Comparison of ENCODE assay signal across 20 cellular contexts in genomic region chr10:63718453-63718852, GRCh38.
DNase-seq lines count a peak whose midpoint lies in the region; ATAC-seq, FAIRE-seq and TF ChIP-seq lines count a peak whose summit lies in the region.
"Had no signal": no experiment of that assay in that cellular context is flagged by ENCODE, and none has a peak within 500 bp of the region (broad histone marks: within the 10 kb centered on the region; RNA-seq: fewer than 3 reads in every experiment).

No MANE protein-coding gene starts in this region.

- WGBS in H9 (ENCODE audit: extremely low coverage, insufficient read length, low lambda C conversion rate) = no CpG with 5 or more reads among the region's 8 CpGs
- WGBS in H1 (ENCODE audit: extremely low coverage in 1 of 2, insufficient coverage in 1 of 2, insufficient read length in 1 of 2, insufficient replicate concordance in 2 of 2, low coverage in 1 of 2, low lambda C conversion rate in 2 of 2, missing lambda C conversion rate in 1 of 2), 2 experiments = 91% methylated on average over 8 of the region's 8 CpGs; no CpG with 5 or more reads in 1 of the 2 experiments

- peaks cover 41 to 46% of the 10 kb centered on the region in 2 experiments for H3K4me1 Mint-ChIP-seq in H9
- H3K4me1 Mint-ChIP-seq in neural progenitor cell = peaks cover 37% of the 10 kb centered on the region

- H3K23ac ChIP-seq in H9 (ENCODE audit: insufficient read length, low read depth, low read length) = no peak overlapping the region
- no peak overlapping the region for H3K23ac ChIP-seq in H1 (ENCODE audit: insufficient read length)

- H2BK15ac ChIP-seq in H9 (ENCODE audit: low read depth, low read length) (no peak overlapping the region), H1 (ENCODE audit: low read length) (peak overlapping the region; percentile 14; the same call in 1 of the 2 replicates)

- no peak overlapping the region for H3T11ph ChIP-seq in H9 (ENCODE audit: low read length)

- H2AK5ac ChIP-seq in H9 (ENCODE audit: insufficient read length, low read length) (no peak overlapping the region), H1 (ENCODE audit: low read depth, low read length) (peak overlapping the region; percentile 69; the same call in 1 of the 2 replicates)

- TF ChIP-seq RAD21 in H1 (IDR thresholded peaks at IDR 0.05 in 1 of 2, conservative IDR thresholded peaks at IDR 0.05 in 1 of 2; ENCODE audit: low read depth in 2 of 2, low read length in 2 of 2) = no peak

- no peaks in the 10 kb centered on the region for H4K20me1 ChIP-seq in BLaER1 treated with 17β-estradiol and CSF1 and Interleukin-3, amounts not matched to agents 10 nM and 100 nM
- no peaks in the 10 kb centered on the region for H4K20me1 ChIP-seq in H9 (ENCODE audit: control insufficient read depth, insufficient read depth, insufficient read length)
- no peaks in the 10 kb centered on the region for H4K20me1 ChIP-seq in H1 (replicated peaks in 1 of 2; ENCODE audit: control insufficient read depth in 1 of 2, insufficient read depth in 2 of 2, low read length in 2 of 2)
- H4K20me1 ChIP-seq in neural progenitor cell (ENCODE audit: low read depth) = no peaks in the 10 kb centered on the region

- peaks cover 2% of the 10 kb centered on the region for H3K27me3 Mint-ChIP-seq in H9 (ENCODE audit: low read depth)
- peaks cover 11% of the 10 kb centered on the region for H3K27me3 Mint-ChIP-seq in neural progenitor cell (ENCODE audit: insufficient read depth, low read depth)

- H3K27me3 ChIP-seq in BLaER1 treated with 17β-estradiol and CSF1 and Interleukin-3, amounts not matched to agents 10 nM and 100 nM = no peaks in the 10 kb centered on the region
- H3K27me3 ChIP-seq in H9 (ENCODE audit: insufficient read depth, low read length) (no peaks in the 10 kb centered on the region), H1 (replicated peaks in 1 of 4; ENCODE audit: control insufficient read depth in 3 of 4, extremely low read depth in 1 of 4, insufficient read depth in 3 of 4, low read length in 3 of 4) (no peaks in the 10 kb centered on the region), neural progenitor cell (no peaks in the 10 kb centered on the region)
- H3K27me3 ChIP-seq: adrenal gland, colonic mucosa, sigmoid colon had no signal

- H3K9me3 Mint-ChIP-seq in H9 = no peaks in the 10 kb centered on the region
- no peaks in the 10 kb centered on the region for H3K9me3 Mint-ChIP-seq in neural progenitor cell
- H3K9me3 Mint-ChIP-seq: CD4-positive, CD25-positive, alpha-beta regulatory T cell; endodermal cell; naive thymus-derived CD8-positive, alpha-beta T cell had no signal

- H4K91ac ChIP-seq in H9 (ENCODE audit: insufficient read length, low read depth, low read length) = no peak overlapping the region
- peak overlapping the region; percentile 45 for H4K91ac ChIP-seq in H1 (replicated peaks; ENCODE audit: insufficient read length, low read length)

- H3K27ac Mint-ChIP-seq in H9 (peak overlapping the region in 1 of 3 experiments; percentile 49; a peak in 1 of 7 replicates), neural progenitor cell (peak overlapping the region; percentile 63)
- H3K27ac Mint-ChIP-seq: endodermal cell had no signal

- no peaks in the 10 kb centered on the region for H3K79me1 ChIP-seq in H9 (ENCODE audit: insufficient read depth, low read depth, low read length, poor library complexity, severe bottlenecking)
- H3K79me1 ChIP-seq in H1 (ENCODE audit: low read depth, low read length) = no peaks in the 10 kb centered on the region

- H2AFZ ChIP-seq in H9 (ENCODE audit: low read length) (no peak overlapping the region), H1 (ENCODE audit: low read length) (no peak overlapping the region), neural progenitor cell (replicated peaks) (no peak overlapping the region)

- no peaks in the 10 kb centered on the region for H3K23me2 ChIP-seq in H9 (ENCODE audit: insufficient read length, low read depth, low read length, poor library complexity, severe bottlenecking)
- no peaks in the 10 kb centered on the region for H3K23me2 ChIP-seq in H1 (ENCODE audit: low read depth, low read length)

- no peaks in the 10 kb centered on the region for H3K36me3 ChIP-seq in BLaER1 treated with 17β-estradiol and CSF1 and Interleukin-3, amounts not matched to agents 10 nM and 100 nM
- no peaks in the 10 kb centered on the region for H3K36me3 ChIP-seq in H1 (ENCODE audit: control insufficient read depth in 2 of 4, insufficient read depth in 4 of 4, low read length in 3 of 4)
- H3K36me3 ChIP-seq in neural progenitor cell = no peaks in the 10 kb centered on the region
- H3K36me3 ChIP-seq: adrenal gland, colonic mucosa, sigmoid colon had no signal

- no peak overlapping the region for H3K4ac ChIP-seq in H9 (ENCODE audit: low read depth, low read length)
- H3K4ac ChIP-seq in H1 (replicated peaks; ENCODE audit: insufficient read length, low read depth, low read length) = no peak overlapping the region

- DNase-seq in H9 = no peak
- DNase-seq in H1 (ENCODE audit: low read depth in 1 of 2, low spot score in 2 of 2) = no peak
- DNase-seq in neural progenitor cell (ENCODE audit: low spot score) = no peak
- DNase-seq in stimulated activated CD4-positive, alpha-beta T cell treated with anti-CD3 and anti-CD28 coated beads, Interleukin-15, amount 100 ng/mL, for 24 hours = no peak
- DNase-seq: activated T-cell treated with anti-CD3 and anti-CD28 coated beads, Interleukin-2, amount 50 U/mL, for 1 hour; adrenal gland; CD4-positive, CD25-positive, alpha-beta regulatory T cell; colonic mucosa; DMS153; endodermal cell; GDM1; naive thymus-derived CD8-positive, alpha-beta T cell; NCI-H1930; NCI-H524 treated with DMSO at 0.1 percent for 48 hours; posterior cingulate gyrus; sigmoid colon had no signal

- H3K4me3 ChIP-seq in BLaER1 treated with 17β-estradiol and CSF1 and Interleukin-3, amounts not matched to agents 10 nM and 100 nM = no peak overlapping the region
- H3K4me3 ChIP-seq in H1 (ENCODE audit: extremely low read depth in 1 of 4, insufficient read depth in 2 of 4, low read depth in 3 of 4, low read length in 4 of 4) (no peak overlapping the region), neural progenitor cell (no peak overlapping the region)
- H3K4me3 ChIP-seq: adrenal gland, colonic mucosa, sigmoid colon had no signal

- H3K9me3 ChIP-seq in BLaER1 treated with 17β-estradiol and CSF1 and Interleukin-3, amounts not matched to agents 10 nM and 100 nM (replicated peaks in 1 of 11) = no peaks in the 10 kb centered on the region
- H3K9me3 ChIP-seq in H9 (ENCODE audit: control insufficient read depth, low read depth, low read length) = no peaks in the 10 kb centered on the region
- H3K9me3 ChIP-seq in H1 (ENCODE audit: insufficient read depth in 2 of 2, low read depth in 1 of 2, low read length in 1 of 2) = no peaks in the 10 kb centered on the region
- H3K9me3 ChIP-seq in neural progenitor cell (ENCODE audit: low read depth) = no peaks in the 10 kb centered on the region
- H3K9me3 ChIP-seq: adrenal gland, colonic mucosa, sigmoid colon had no signal

- no peak overlapping the region; a peak in 1 of 22 replicates for H3K9ac ChIP-seq in BLaER1 treated with 17β-estradiol and CSF1 and Interleukin-3, amounts not matched to agents 10 nM and 100 nM
- no peak overlapping the region for H3K9ac ChIP-seq in H9 (ENCODE audit: extremely low read depth, insufficient read length, low read length)
- no peak overlapping the region for H3K9ac ChIP-seq in H1 (replicated peaks in 1 of 4; ENCODE audit: extremely low read depth in 1 of 4, low read depth in 3 of 4, low read length in 3 of 4)
- no peak overlapping the region for H3K9ac ChIP-seq in neural progenitor cell
- H3K9ac ChIP-seq: KMS-11 had no signal

- no peak overlapping the region for H3K56ac ChIP-seq in H9 (ENCODE audit: insufficient read length, low read depth, low read length)
- no peak overlapping the region for H3K56ac ChIP-seq in H1 (replicated peaks; ENCODE audit: insufficient read length, low read depth, low read length)

- H3K14ac ChIP-seq in H9 (ENCODE audit: insufficient read depth, low read length) = no peak overlapping the region
- H3K14ac ChIP-seq in H1 (ENCODE audit: insufficient read length) = no peak overlapping the region

- H3K18ac ChIP-seq in H9 (ENCODE audit: insufficient read length, low read depth, low read length) = no peak overlapping the region
- H3K18ac ChIP-seq in H1 (ENCODE audit: extremely low read depth, low read length) = no peak overlapping the region; the same call in 1 of the 2 replicates

- TF ChIP-seq EP300 in H1 (IDR thresholded peaks at IDR 0.05; ENCODE audit: borderline replicate concordance in 1 of 2, low read depth in 2 of 2, low read length in 2 of 2) = no peak

- no peak overlapping the region for H2BK120ac ChIP-seq in H9 (ENCODE audit: low read depth, low read length, poor library complexity, severe bottlenecking)
- H2BK120ac ChIP-seq in H1 (replicated peaks; ENCODE audit: low read depth, low read length) = no peak overlapping the region

- TF ChIP-seq POLR2A in H1 (IDR thresholded peaks at IDR 0.05; ENCODE audit: control extremely low read depth in 1 of 2, low read depth in 2 of 2, low read length in 2 of 2) = no peak

- POLR2A ChIA-PET in H1 (lab: Charles Lee; ENCODE audit: partially characterized antibody) = interaction anchor here (1.6 to 2.2 kb wide), 2 partner anchors 88 to 551 kb away, joined by 6 to 7 read pairs; no protein-coding TSS in a partner anchor

- H3K27ac ChIP-seq in BLaER1 treated with 17β-estradiol and CSF1 and Interleukin-3, amounts not matched to agents 10 nM and 100 nM = no peak overlapping the region
- no peak overlapping the region for H3K27ac ChIP-seq in H9 (ENCODE audit: insufficient read length, low read depth, low read length)
- H3K27ac ChIP-seq in H1 (ENCODE audit: low read depth, low read length) = no peak overlapping the region
- no peak overlapping the region for H3K27ac ChIP-seq in neural progenitor cell
- H3K27ac ChIP-seq: adrenal gland, colonic mucosa, KMS-11, sigmoid colon had no signal

- H3K4me3 Mint-ChIP-seq in H9 (no peak overlapping the region), neural progenitor cell (no peak overlapping the region)
- H3K4me3 Mint-ChIP-seq: CD4-positive, CD25-positive, alpha-beta regulatory T cell; endodermal cell; naive thymus-derived CD8-positive, alpha-beta T cell had no signal

- peaks cover 28 to 54% (median 39%) of the 10 kb centered on the region in 10 experiments for H3K4me1 ChIP-seq in BLaER1 treated with 17β-estradiol and CSF1 and Interleukin-3, amounts not matched to agents 10 nM and 100 nM
- H3K4me1 ChIP-seq in H9 (ENCODE audit: insufficient read depth, low read length) = peaks cover 7% of the 10 kb centered on the region
- peaks cover 2 to 16% (median 8%) of the 10 kb centered on the region in 4 experiments; a peak in 5 of 7 replicates for H3K4me1 ChIP-seq in H1 (replicated peaks in 1 of 4; ENCODE audit: control insufficient read depth in 3 of 4, insufficient read depth in 4 of 4, low read length in 3 of 4)
- H3K4me1 ChIP-seq in neural progenitor cell = peaks cover 17% of the 10 kb centered on the region

- CTCF ChIA-PET in H1 (lab: Charles Lee; ENCODE audit: partially characterized antibody) = interaction anchor here (0.6 to 6.8 kb wide), 26 partner anchors 11 to 1082 kb away, joined by 3 to 68 read pairs (median 4); no protein-coding TSS in a partner anchor

- peak overlapping the region in 7 of 11 experiments; percentile 5 to 63 (median 48); a peak in 12 of 22 replicates for H3K4me2 ChIP-seq in BLaER1 treated with 17β-estradiol and CSF1 and Interleukin-3, amounts not matched to agents 10 nM and 100 nM
- H3K4me2 ChIP-seq in H9 (ENCODE audit: insufficient read depth, insufficient read length, low read length) (no peak overlapping the region), H1 (ENCODE audit: insufficient read depth in 1 of 2, low read depth in 2 of 2, low read length in 2 of 2) (no peak overlapping the region), neural progenitor cell (no peak overlapping the region)
- H3K4me2 ChIP-seq: KMS-11 had no signal

- peak overlapping the region; percentile 70 for H2BK12ac ChIP-seq in H9 (ENCODE audit: insufficient read length, low read depth, low read length)
- H2BK12ac ChIP-seq in H1 (ENCODE audit: low read depth, low read length) = peak overlapping the region; percentile 78

- H3K79me2 ChIP-seq in H9 (ENCODE audit: insufficient read depth, low read length) (no peaks in the 10 kb centered on the region), H1 (ENCODE audit: control insufficient read depth in 1 of 2, insufficient read depth in 2 of 2, low read length in 2 of 2) (no peaks in the 10 kb centered on the region), neural progenitor cell (ENCODE audit: low read depth) (no peaks in the 10 kb centered on the region)

- no peak overlapping the region for H2BK5ac ChIP-seq in H9 (ENCODE audit: insufficient read length, low read length)
- H2BK5ac ChIP-seq in H1 (ENCODE audit: low read depth, low read length) = peak overlapping the region; percentile 54; the same call in 1 of the 2 replicates

- H3K36me3 Mint-ChIP-seq in H9 (ENCODE audit: insufficient read depth in 1 of 3, low read depth in 3 of 3) (no peaks in the 10 kb centered on the region; a peak in 1 of 7 replicates), neural progenitor cell (no peaks in the 10 kb centered on the region)
- H3K36me3 Mint-ChIP-seq: CD4-positive, CD25-positive, alpha-beta regulatory T cell; naive thymus-derived CD8-positive, alpha-beta T cell had no signal

- H4K8ac ChIP-seq in H9 (replicated peaks; ENCODE audit: insufficient read length, low read depth, low read length) = no peak overlapping the region
- no peak overlapping the region for H4K8ac ChIP-seq in H1 (ENCODE audit: extremely low read depth, insufficient read depth, low read length)

- no peak for ATAC-seq in HG03378 (IDR thresholded peaks at IDR 0.05; ENCODE audit: unreplicated experiment)
- ATAC-seq in GM21528 (IDR thresholded peaks at IDR 0.05; ENCODE audit: low FRiP score, unreplicated experiment) = no peak
- ATAC-seq: naive thymus-derived CD8-positive, alpha-beta T cell had no signal

- H3F3A ChIP-seq in neural progenitor cell (ENCODE audit: low read depth) = peaks cover 21% of the 10 kb centered on the region

- TF ChIP-seq CTCF in H9 (conservative IDR thresholded peaks at IDR 0.05) = no peak
- TF ChIP-seq CTCF in H1 (IDR thresholded peaks at IDR 0.05; ENCODE audit: control extremely low read depth in 1 of 3, insufficient read depth in 1 of 3, low read depth in 1 of 3, low read length in 3 of 3) = no peak
- TF ChIP-seq CTCF in neural progenitor cell (IDR thresholded peaks at IDR 0.05) = no peak

- FAIRE-seq in H1 (lab: Jason Lieb, UNC) = no peak

- H2BK20ac ChIP-seq in H9 (ENCODE audit: low read depth, low read length, poor library complexity, severe bottlenecking) = no peak overlapping the region
- H2BK20ac ChIP-seq in H1 (ENCODE audit: low read length) = no peak overlapping the region

- H4K5ac ChIP-seq in H9 (ENCODE audit: insufficient read length, low read depth, low read length) = no peak overlapping the region
- H4K5ac ChIP-seq in H1 (ENCODE audit: insufficient read length, low read depth, low read length) = no peak overlapping the region

Comparison
In these comparisons a context has a peak if more than half of its experiments do, and no peak if none do; other contexts are left out.
1. H3K4me2 ChIP-seq: peak in BLaER1 treated with 17β-estradiol and CSF1 and Interleukin-3, amounts not matched to agents 10 nM and 100 nM (7 of 11); none in H9 (single experiment), H1 (0 of 2) and neural progenitor cell (single experiment).